ENCODE assay signal across 10 cellular contexts in genomic region chr7:28533731-28534531, GRCh38.
DNase-seq lines count a peak whose midpoint lies in the region; TF ChIP-seq lines count a peak whose summit lies in the region.
"Had no signal": no experiment of that assay in that cellular context is flagged by ENCODE, and none has a peak within 500 bp of the region (broad histone marks: within the 10 kb centered on the region; RNA-seq: fewer than 3 reads in every experiment).

No MANE protein-coding gene starts in this region.

- H3K4me1 ChIP-seq in testis, result peaks cover 20% of the 10 kb centered on the region
- H3K4me1 ChIP-seq: lower lobe of right lung had no signal

- H3K36me3 ChIP-seq in testis (ENCODE audit: low read depth, missing control alignments), result no peaks in the 10 kb centered on the region
- H3K36me3 ChIP-seq: lower lobe of right lung had no signal

- intact Hi-C loops in lower leg skin (cut with DNase I; ENCODE audit: low total_unique reads), result no loop called here
- intact Hi-C loops in testis (cut with DNase I; ENCODE audit: low total_unique reads), result no loop called here

- H3K27ac ChIP-seq in testis, result peak overlapping the region; percentile 9 to 63
- H3K27ac ChIP-seq: lower lobe of right lung had no signal

- TF ChIP-seq CTCF in lower leg skin (IDR thresholded peaks at IDR 0.05), result no peak
- no peak for TF ChIP-seq CTCF in testis (IDR thresholded peaks at IDR 0.05)

- WGBS in lower leg skin, 2 donors, result 15 to 29% methylated on average over 6 of the region's 6 CpGs
- WGBS in testis, 2 donors, result 30 to 36% methylated on average over 6 of the region's 6 CpGs

- H3K9me3 ChIP-seq in testis, result no peaks in the 10 kb centered on the region
- H3K9me3 ChIP-seq: lower lobe of right lung had no signal

- H3K4me3 ChIP-seq in lower leg skin (ENCODE audit: low read depth, poor library complexity, severe bottlenecking) (no peak overlapping the region), testis (no peak overlapping the region)
- H3K4me3 ChIP-seq: lower lobe of right lung had no signal

- H3K27me3 ChIP-seq in testis, result no peaks in the 10 kb centered on the region

- DNase-seq in LHCN-M2 (ENCODE audit: low read depth) (peak; percentile 40), cerebellar cortex (ENCODE audit: low spot score) (peak; percentile 61), lower leg skin (ENCODE audit: low spot score in 2 of 2) (peak; percentile 44 to 88), testis (peak; percentile 77), iPS-NIHi7 (ENCODE audit: extremely low spot score) (no peak), NCI-H1436 treated with DMSO at 0.1 percent for 48 hours (lab: John Stamatoyannopoulos, UW) (no peak), NCI-H1930 (lab: John Stamatoyannopoulos, UW) (no peak)
- DNase-seq: activated gamma-delta T cell treated with Interleukin-2 at 50 U/mL for 16 hours; lower lobe of right lung; NK-92 treated with Interleukin-12 subunit alpha and Interleukin-12 subunit beta, amount 100 ng/mL, for 24 hours had no signal

- TF ChIP-seq POLR2A in lower leg skin (IDR thresholded peaks at IDR 0.05), result no peak
- TF ChIP-seq POLR2A in testis (IDR thresholded peaks at IDR 0.05), result no peak

Comparison
In these comparisons a context has a peak if more than half of its experiments do, and no peak if none do; other contexts are left out.
1. DNase-seq: peak in LHCN-M2 (single experiment), cerebellar cortex (single experiment), lower leg skin (2 of 2) and testis (single experiment); none in iPS-NIHi7 (single experiment), NCI-H1436 treated with DMSO at 0.1 percent for 48 hours (single experiment) and NCI-H1930 (0 of 2).